Comparison of ENCODE assay signal across 25 cellular contexts in genomic region chr11:74471037-74471436, GRCh38. TPM values are rescaled to one million over a fixed set of nuclear protein-coding genes. Genes with fewer than 3 reads are reported as not detected.
"Had no signal": no experiment of that assay in that cellular context is flagged by ENCODE, and none has a peak within 500 bp of the region (broad histone marks: within the 10 kb centered on the region; RNA-seq: fewer than 3 reads in every experiment).

No MANE protein-coding gene starts in this region.

- DNase-seq: left ventricle myocardium inferior; midbrain; mucosa of descending colon; naive thymus-derived CD4-positive, alpha-beta T cell; nucleus accumbens; psoas muscle; right lobe of liver; stimulated activated CD4-positive, alpha-beta T cell treated with anti-CD3 and anti-CD28 coated beads, Interleukin-1b, Interleukin-23, amount 100 ng/mL, for 48 hours; stimulated activated CD4-positive, alpha-beta T cell treated with anti-CD3 and anti-CD28 coated beads, Interleukin-2, amount 100 ng/mL, for 48 hours; stimulated activated CD4-positive, alpha-beta T cell treated with anti-CD3 and anti-CD28 coated beads, Interleukin-4, amount 100 ng/mL, for 4 hours; stimulated activated CD8-positive, alpha-beta memory T cell treated with anti-CD3 and anti-CD28 coated beads, Interleukin-4, amount 100 ng/mL, for 48 hours; stimulated activated naive B cell treated with anti-CD40 and anti-IgM and Interleukin-4, amounts not matched to agents 10 μg/mL and 1 μg/mL and 100 μg/mL, for 72 hours; stimulated activated naive CD8-positive, alpha-beta T cell treated with anti-CD3 and anti-CD28 coated beads, Interleukin-15, Interleukin-2, amounts not matched to agents 100 U/mL and 50 U/mL, for 24 hours; stomach; testis; transverse colon; upper lobe of left lung had no signal

- H3K27ac Mint-ChIP-seq: natural killer cell treated with Interleukin-12 subunit alpha and Interleukin-12 subunit beta and Interleukin-15 and Interleukin-18, amount 100 ng/mL, for 72 hours; stimulated activated naive B cell treated with anti-CD40 and anti-IgM and Interleukin-4, amounts not matched to agents 10 μg/mL and 1 μg/mL and 100 μg/mL, for 72 hours had no signal

- H3K27ac ChIP-seq: hepatocyte, left ventricle myocardium inferior, parathyroid adenoma, psoas muscle, right lobe of liver, stomach, testis, thyroid gland, transverse colon, upper lobe of left lung, vagina had no signal

- H3K4me3 ChIP-seq: hepatocyte, left ventricle myocardium inferior, lung, mucosa of descending colon, psoas muscle, right lobe of liver, smooth muscle cell, stomach, testis, thyroid gland, transverse colon, upper lobe of left lung, vagina had no signal

- H3K4me1 ChIP-seq: parathyroid adenoma had no signal

- H3K9me3 ChIP-seq: left ventricle myocardium inferior, mucosa of descending colon, psoas muscle, right lobe of liver, stomach, testis, thyroid gland, transverse colon, upper lobe of left lung, vagina had no signal

- H3K9me3 Mint-ChIP-seq: natural killer cell treated with Interleukin-12 subunit alpha and Interleukin-12 subunit beta and Interleukin-15 and Interleukin-18, amount 100 ng/mL, for 72 hours; stimulated activated naive B cell treated with anti-CD40 and anti-IgM and Interleukin-4, amounts not matched to agents 10 μg/mL and 1 μg/mL and 100 μg/mL, for 72 hours had no signal

- H3K4me3 Mint-ChIP-seq: naive thymus-derived CD4-positive, alpha-beta T cell; natural killer cell treated with Interleukin-12 subunit alpha and Interleukin-12 subunit beta and Interleukin-15 and Interleukin-18, amount 100 ng/mL, for 72 hours; stimulated activated naive B cell treated with anti-CD40 and anti-IgM and Interleukin-4, amounts not matched to agents 10 μg/mL and 1 μg/mL and 100 μg/mL, for 72 hours had no signal

- H3K36me3 Mint-ChIP-seq: naive thymus-derived CD4-positive, alpha-beta T cell; natural killer cell treated with Interleukin-12 subunit alpha and Interleukin-12 subunit beta and Interleukin-15 and Interleukin-18, amount 100 ng/mL, for 72 hours had no signal

- H3K36me3 ChIP-seq: left ventricle myocardium inferior, right lobe of liver, stomach, thyroid gland, transverse colon, upper lobe of left lung, vagina had no signal

- H3K9ac ChIP-seq: parathyroid adenoma had no signal

- ATAC-seq: mucosa of descending colon; naive thymus-derived CD4-positive, alpha-beta T cell; natural killer cell treated with Interleukin-12 subunit alpha and Interleukin-12 subunit beta and Interleukin-15 and Interleukin-18, amount 100 ng/mL, for 72 hours; psoas muscle; right lobe of liver; stimulated activated naive B cell treated with anti-CD40 and anti-IgM and Interleukin-4, amounts not matched to agents 10 μg/mL and 1 μg/mL and 100 μg/mL, for 72 hours; stimulated activated naive CD8-positive, alpha-beta T cell treated with anti-CD3 and anti-CD28 coated beads, Interleukin-15, Interleukin-2, amounts not matched to agents 100 U/mL and 50 U/mL, for 24 hours had no signal

RNA-seq across cellular contexts. Expression of gene KCNE3, which starts 3.7 kb away (rescaled TPM):
- polyA plus RNA-seq: naive thymus-derived CD4-positive, alpha-beta T cell; neural cell had no signal
